In the genomic region with DNA sequence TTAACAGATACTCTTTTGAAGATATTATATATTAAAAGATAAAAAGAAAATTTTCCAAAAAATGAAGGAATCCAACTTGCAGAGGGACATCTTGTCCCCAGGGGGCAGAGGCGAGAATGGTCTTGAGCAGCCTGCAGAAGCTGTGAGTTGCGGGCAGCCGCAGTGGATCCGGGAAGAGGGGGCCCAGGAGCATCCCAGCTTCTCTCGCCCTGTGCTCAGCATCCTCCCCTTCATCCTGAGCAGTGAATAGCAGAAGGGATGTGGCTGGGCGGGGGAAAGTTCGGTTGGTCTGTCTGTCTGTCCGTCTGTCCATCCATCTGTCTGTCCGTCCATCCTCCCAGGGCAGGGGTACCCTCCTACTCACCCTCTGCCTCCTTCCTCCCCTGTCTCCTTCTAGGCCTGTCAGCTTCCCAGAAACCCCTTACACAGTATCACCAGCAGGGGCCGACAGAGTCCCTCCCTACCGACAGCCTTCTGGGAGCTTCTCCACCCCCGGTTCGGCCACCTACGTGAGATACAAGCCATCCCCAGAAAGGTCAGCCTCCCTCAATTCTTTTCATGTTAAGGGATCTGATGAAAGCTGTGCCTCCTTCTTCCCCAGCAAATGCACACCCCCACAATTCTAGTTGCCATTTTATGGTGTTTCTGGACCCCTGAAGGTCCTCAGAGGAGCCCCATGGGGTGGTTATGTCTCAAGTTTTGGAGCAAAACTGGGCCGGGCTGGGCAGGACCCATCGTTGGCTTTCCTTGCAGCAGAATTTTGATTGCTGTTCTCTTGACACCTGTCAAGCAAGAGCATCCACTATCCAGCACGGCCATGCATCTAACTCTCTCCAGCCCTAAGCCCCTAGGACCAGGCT, we compare ENCODE assay signal across 9 cellular contexts.
DNase-seq lines count a peak whose midpoint lies in the region; ATAC-seq and TF ChIP-seq lines count a peak whose summit lies in the region.
"Had no signal": no experiment of that assay in that cellular context is flagged by ENCODE, and none has a peak within 500 bp of the region (broad histone marks: within the 10 kb centered on the region; RNA-seq: fewer than 3 reads in every experiment).

No MANE protein-coding gene starts in this region.

- no peaks in the 10 kb centered on the region for H3K4me1 Mint-ChIP-seq in CD4-positive, alpha-beta T cell (ENCODE audit: low read depth)
- no peaks in the 10 kb centered on the region for H3K4me1 Mint-ChIP-seq in activated naive CD4-positive, alpha-beta T cell treated with anti-CD3 and anti-CD28 coated beads for 36 hours (ENCODE audit: low read depth)
- H3K4me1 Mint-ChIP-seq in glutamatergic neuron (ENCODE audit: low read depth, unreplicated experiment), result peaks cover 2% of the 10 kb centered on the region

- peak; percentile 58 for ATAC-seq in CD4-positive, alpha-beta T cell (ENCODE audit: poor library complexity)
- no peak for ATAC-seq in GM18868 (IDR thresholded peaks at IDR 0.05; ENCODE audit: unreplicated experiment)
- no peak for ATAC-seq in HG02870 (IDR thresholded peaks at IDR 0.05; ENCODE audit: unreplicated experiment)

- no peak overlapping the region for H2AFZ ChIP-seq in OCI-LY7 (ENCODE audit: low read length)

- H3K27ac ChIP-seq in CD4-positive, alpha-beta T cell (ENCODE audit: low read depth, low read length), result no peak overlapping the region
- H3K27ac ChIP-seq in OCI-LY7 (ENCODE audit: low read depth, low read length, poor library complexity, severe bottlenecking), result no peak overlapping the region
- H3K27ac ChIP-seq: skin epidermis had no signal

- H3K79me2 ChIP-seq in OCI-LY7 (ENCODE audit: insufficient read depth, low read depth, low read length), result no peaks in the 10 kb centered on the region

- H3K36me3 Mint-ChIP-seq in CD4-positive, alpha-beta T cell (ENCODE audit: low read depth), result peaks cover 32% of the 10 kb centered on the region
- H3K36me3 Mint-ChIP-seq in activated naive CD4-positive, alpha-beta T cell treated with anti-CD3 and anti-CD28 coated beads for 36 hours (ENCODE audit: low read depth), result peaks cover 4% of the 10 kb centered on the region
- no peaks in the 10 kb centered on the region for H3K36me3 Mint-ChIP-seq in glutamatergic neuron (ENCODE audit: unreplicated experiment)

- H3K27ac Mint-ChIP-seq in CD4-positive, alpha-beta T cell, result no peak overlapping the region
- no peak overlapping the region for H3K27ac Mint-ChIP-seq in activated naive CD4-positive, alpha-beta T cell treated with anti-CD3 and anti-CD28 coated beads for 36 hours
- H3K27ac Mint-ChIP-seq in glutamatergic neuron (ENCODE audit: unreplicated experiment), result peak overlapping the region; percentile 62

- H3K9me3 ChIP-seq in CD4-positive, alpha-beta T cell (ENCODE audit: control insufficient read depth, low read length), result no peaks in the 10 kb centered on the region
- no peaks in the 10 kb centered on the region for H3K9me3 ChIP-seq in OCI-LY7 (ENCODE audit: low read length)

- peak; percentile 47 for TF ChIP-seq CTCF in CD4-positive, alpha-beta T cell (IDR thresholded peaks at IDR 0.05)
- TF ChIP-seq CTCF in OCI-LY7 (conservative IDR thresholded peaks at IDR 0.05; ENCODE audit: low read length) (peak; percentile 79), glutamatergic neuron (IDR thresholded peaks at IDR 0.05; ENCODE audit: partially characterized antibody, unreplicated experiment) (peak; percentile 71)

- intact Hi-C loops in CD4-positive, alpha-beta T cell (cut with DNase I, micrococcal nuclease), result loop anchor here in 1 of 2 experiments (5.0 kb wide), 1 partner anchor 240 kb away; no protein-coding TSS in a partner anchor
- intact Hi-C loops in OCI-LY7 (cut with micrococcal nuclease; ENCODE audit: unreplicated experiment), result loop anchor here (5.0 to 10.0 kb wide), 2 partner anchors 80 to 238 kb away; partner anchors contain the start of genes DPF1, SIPA1L3 and WDR87
- intact Hi-C loops in activated naive CD4-positive, alpha-beta T cell treated with anti-CD3 and anti-CD28 coated beads for 36 hours (cut with micrococcal nuclease), result loop anchor here (5.0 to 10.0 kb wide), 3 partner anchors 45 to 240 kb away; partner anchors contain the start of gene DPF1
- intact Hi-C loops in posterior cingulate gyrus (cut with DNase I), result loop anchor here (5.0 kb wide), 2 partner anchors 85 to 190 kb away; no protein-coding TSS in a partner anchor

- BruUV-seq in OCI-LY7 (replicated peaks; lab: Mats Ljungman, UMichigan), result no TSS peak

- peaks cover 32% of the 10 kb centered on the region; the same call in 1 of the 2 replicates for H3K36me3 ChIP-seq in OCI-LY7 (ENCODE audit: insufficient read depth, low read length)

- no peaks in the 10 kb centered on the region for H3K9me3 Mint-ChIP-seq in CD4-positive, alpha-beta T cell
- H3K9me3 Mint-ChIP-seq in activated naive CD4-positive, alpha-beta T cell treated with anti-CD3 and anti-CD28 coated beads for 36 hours, result no peaks in the 10 kb centered on the region
- no peaks in the 10 kb centered on the region for H3K9me3 Mint-ChIP-seq in glutamatergic neuron (ENCODE audit: unreplicated experiment)

- H4K20me1 ChIP-seq in OCI-LY7 (ENCODE audit: insufficient read depth, low read length), result no peaks in the 10 kb centered on the region

- H3K4me3 Mint-ChIP-seq in CD4-positive, alpha-beta T cell, result no peak overlapping the region
- no peak overlapping the region for H3K4me3 Mint-ChIP-seq in activated naive CD4-positive, alpha-beta T cell treated with anti-CD3 and anti-CD28 coated beads for 36 hours
- no peak overlapping the region for H3K4me3 Mint-ChIP-seq in glutamatergic neuron (ENCODE audit: unreplicated experiment)

- DNase-seq in CD4-positive, alpha-beta T cell, result peak in 6 of 10 experiments; percentile 9 to 45 (median 14)
- DNase-seq in HK-2 (ENCODE audit: unreplicated experiment) (peak; percentile 28), OCI-LY7 (ENCODE audit: low spot score) (peak; percentile 63), glutamatergic neuron (peak; percentile 80), posterior cingulate gyrus (peak; percentile 57 to 97 (median 83))
- peak; percentile 67 for DNase-seq in activated naive CD4-positive, alpha-beta T cell treated with anti-CD3 and anti-CD28 coated beads for 36 hours

- no peaks in the 10 kb centered on the region for H3K27me3 ChIP-seq in CD4-positive, alpha-beta T cell (ENCODE audit: control insufficient read depth, insufficient read depth, low read length)

- POLR2A ChIA-PET in CD4-positive, alpha-beta T cell (lab: Charles Lee), result no interaction called here
- POLR2A ChIA-PET in OCI-LY7 (lab: Charles Lee), result interaction anchor here (0.6 kb wide), 1 partner anchor 282 kb away, joined by 4 read pairs; no protein-coding TSS in a partner anchor

- H3K4me2 ChIP-seq in OCI-LY7 (ENCODE audit: low read length), result no peak overlapping the region

- H3K27me3 Mint-ChIP-seq in CD4-positive, alpha-beta T cell, result no peaks in the 10 kb centered on the region
- no peaks in the 10 kb centered on the region for H3K27me3 Mint-ChIP-seq in activated naive CD4-positive, alpha-beta T cell treated with anti-CD3 and anti-CD28 coated beads for 36 hours (ENCODE audit: low read depth)
- peaks cover 8% of the 10 kb centered on the region for H3K27me3 Mint-ChIP-seq in glutamatergic neuron (ENCODE audit: unreplicated experiment)

- no peaks in the 10 kb centered on the region for H3K4me1 ChIP-seq in OCI-LY7 (ENCODE audit: insufficient read depth, low read length, poor library complexity, severe bottlenecking)

- no peak overlapping the region for H3K4me3 ChIP-seq in OCI-LY7 (ENCODE audit: low read depth, low read length, poor library complexity, severe bottlenecking)
- H3K4me3 ChIP-seq: skin epidermis had no signal

- CTCF ChIA-PET in CD4-positive, alpha-beta T cell (lab: Charles Lee), result interaction anchor here (0.8 to 2.8 kb wide), 4 partner anchors 11 to 240 kb away, joined by 3 to 13 read pairs (median 4); partner anchors contain the start of gene WDR87
- CTCF ChIA-PET in OCI-LY7 (lab: Charles Lee; ENCODE audit: unreplicated experiment), result interaction anchor here (0.6 kb wide), 1 partner anchor 458 kb away, joined by 3 read pairs; no protein-coding TSS in a partner anchor
- CTCF ChIA-PET in activated naive CD4-positive, alpha-beta T cell treated with anti-CD3 and anti-CD28 coated beads for 36 hours (lab: Charles Lee), result interaction anchor here (0.6 to 2.5 kb wide), 10 partner anchors 7 to 245 kb away, joined by 3 to 9 read pairs (median 4); partner anchors contain the start of gene SIPA1L3

- H3K9me2 ChIP-seq in OCI-LY7 (ENCODE audit: insufficient read depth, low read length), result no peaks in the 10 kb centered on the region

Comparison
In these comparisons a context has a peak if more than half of its experiments do, and no peak if none do; other contexts are left out.
1. DNase-seq: peak in every context shown above with its lines; median percentile 83 in posterior cingulate gyrus; 80 in glutamatergic neuron; 67 in activated naive CD4-positive, alpha-beta T cell treated with anti-CD3 and anti-CD28 coated beads for 36 hours; 63 in OCI-LY7; 28 in HK-2; 14 in CD4-positive, alpha-beta T cell.